Comparison of ENCODE assay signal across 1 cellular context in genomic region chr1:24639094-24639493, GRCh38.
TF ChIP-seq lines count a peak whose summit lies in the region.

No MANE protein-coding gene starts in this region.

TF ChIP-seq in GM23338, 12 proteins besides CTCF, POLR2A, EP300 and RAD21 (continued from another document):
- TF ChIP-seq ZNF462 (CRISPR knock-in tag; IDR thresholded peaks at IDR 0.05) (no peak), ETS1 (IDR thresholded peaks at IDR 0.05) (no peak), JUNB (IDR thresholded peaks at IDR 0.05; ENCODE audit: unreplicated experiment) (no peak), ZNF114 (CRISPR knock-in tag; IDR thresholded peaks at IDR 0.05) (no peak), POLR2AphosphoS5 (IDR thresholded peaks at IDR 0.05; ENCODE audit: low read depth) (no peak)
